ENCODE assay signal across 8 cellular contexts in genomic region chr7:37448637-37449331, GRCh38. TPM values are rescaled to one million over a fixed set of nuclear protein-coding genes. Genes with fewer than 3 reads are reported as not detected.
DNase-seq lines count a peak whose midpoint lies in the region; ATAC-seq and TF ChIP-seq lines count a peak whose summit lies in the region.

Gene ELMO1 (minus strand): TSS chr7:37448864. CDS start chr7:37342690, 106,174 bp downstream.

- peaks cover 50% of the 10 kb centered on the region for H3K4me1 Mint-ChIP-seq in T-helper 1 cell treated with Interleukin-12 subunit alpha and Interleukin-12 subunit beta and Interleukin-4 antibody, amounts not matched to agents 30 μg/mL and 1 μg/mL, for 36 hours (ENCODE audit: low read depth)

- H3K36me3 ChIP-seq in KOPT-K1 (ENCODE audit: insufficient read depth, low read length) = 0 out of 2 replicates have a peak, but pooled peaks cover 4% of the 10 kb centered on the region
- no peaks in the 10 kb centered on the region for H3K36me3 ChIP-seq in vagina

- H3K27me3 ChIP-seq in vagina = no peaks in the 10 kb centered on the region

- H3K9me3 Mint-ChIP-seq in T-helper 1 cell treated with Interleukin-12 subunit alpha and Interleukin-12 subunit beta and Interleukin-4 antibody, amounts not matched to agents 30 μg/mL and 1 μg/mL, for 36 hours = no peaks in the 10 kb centered on the region

- H3K9me3 ChIP-seq in KOPT-K1 (ENCODE audit: insufficient read depth, low read length, poor library complexity, severe bottlenecking) = no peaks in the 10 kb centered on the region
- no peaks in the 10 kb centered on the region for H3K9me3 ChIP-seq in vagina

- peak within 1 kb of the TSS; percentile 84 to 96 for H3K4me3 ChIP-seq in vagina

- DNase-seq in DMS153 treated with DMSO at 0.1 percent for 48 hours (lab: John Stamatoyannopoulos, UW; ENCODE audit: unreplicated experiment) (peak; percentile 79), amygdala (lab: John Stamatoyannopoulos, UW) (peak in 48 of 56 donors; percentile 7 to 83 (median 53)), hepatic stellate cell (ENCODE audit: low spot score) (peak; percentile 15), putamen (ENCODE audit: low spot score) (peak; percentile 85), vagina (ENCODE audit: extremely low spot score in 2 of 2) (no peak)

- peak within 1 kb of the TSS; percentile 74 for H3K27ac ChIP-seq in KOPT-K1 (ENCODE audit: low read depth, low read length, poor library complexity, severe bottlenecking)
- H3K27ac ChIP-seq in vagina = peak within 1 kb of the TSS; percentile 85

- ATAC-seq in GM21529 (IDR thresholded peaks at IDR 0.05; ENCODE audit: unreplicated experiment) = peak; percentile 97

- H3K27ac Mint-ChIP-seq in T-helper 1 cell treated with Interleukin-12 subunit alpha and Interleukin-12 subunit beta and Interleukin-4 antibody, amounts not matched to agents 30 μg/mL and 1 μg/mL, for 36 hours = peak within 1 kb of the TSS; percentile 99

- peak in 2 of 3 experiments; percentile 25 to 53 for TF ChIP-seq CTCF in vagina (IDR thresholded peaks at IDR 0.05)

- peaks cover 14% of the 10 kb centered on the region for H3K36me3 Mint-ChIP-seq in T-helper 1 cell treated with Interleukin-12 subunit alpha and Interleukin-12 subunit beta and Interleukin-4 antibody, amounts not matched to agents 30 μg/mL and 1 μg/mL, for 36 hours (ENCODE audit: low read depth)

- peaks cover 7% of the 10 kb centered on the region for H3K27me3 Mint-ChIP-seq in T-helper 1 cell treated with Interleukin-12 subunit alpha and Interleukin-12 subunit beta and Interleukin-4 antibody, amounts not matched to agents 30 μg/mL and 1 μg/mL, for 36 hours (ENCODE audit: low read depth)

- intact Hi-C loops in vagina (cut with DNase I) = loop anchor here (2.0 to 10.0 kb wide), 2 partner anchors 164 to 240 kb away; no protein-coding TSS in a partner anchor

- peak in 1 of 2 donors; percentile 72 for TF ChIP-seq POLR2A in vagina (IDR thresholded peaks at IDR 0.05)

- H3K4me3 Mint-ChIP-seq in T-helper 1 cell treated with Interleukin-12 subunit alpha and Interleukin-12 subunit beta and Interleukin-4 antibody, amounts not matched to agents 30 μg/mL and 1 μg/mL, for 36 hours = peak within 1 kb of the TSS; percentile 100

- H3K4me1 ChIP-seq in vagina = peaks cover 18% of the 10 kb centered on the region

RNA-seq across cellular contexts. Expression of gene ELMO1, which starts in this region (rescaled TPM):
- 74.4 TPM for total RNA-seq in vagina

Comparison
In these comparisons a context has a peak if more than half of its experiments do, and no peak if none do; other contexts are left out.
1. DNase-seq: peak in DMS153 treated with DMSO at 0.1 percent for 48 hours (single experiment), amygdala (48 of 56), hepatic stellate cell (single experiment) and putamen (single experiment); none in vagina (0 of 2).